11 cellular contexts compared by ENCODE assay signal in the genomic region with DNA sequence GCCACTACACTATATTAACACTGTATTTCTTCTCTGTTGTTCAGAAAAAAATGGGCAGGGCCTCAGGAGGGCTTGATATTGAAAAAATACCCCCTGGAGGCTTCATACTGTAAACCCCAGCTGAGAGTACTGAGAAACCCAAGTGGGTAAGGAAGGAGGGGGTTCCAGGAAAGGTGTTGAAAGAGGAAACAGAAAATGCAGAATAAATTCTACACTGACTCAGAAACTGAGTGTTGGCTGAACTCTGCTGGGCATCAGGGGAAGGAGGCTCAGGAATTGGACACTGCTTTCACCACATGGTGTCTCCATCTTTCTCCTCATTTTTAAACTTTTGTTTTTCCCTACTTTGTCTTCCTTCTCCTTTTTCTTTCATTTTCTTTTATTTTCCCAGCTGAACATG.
A peak's percentile ranks its signal among the peaks of the same experiment; 100 is the strongest.
DNase-seq lines count a peak whose midpoint lies in the region; ATAC-seq, FAIRE-seq and TF ChIP-seq lines count a peak whose summit lies in the region.
"Had no signal": no experiment of that assay in that cellular context is flagged by ENCODE, and none has a peak within 500 bp of the region (broad histone marks: within the 10 kb centered on the region; RNA-seq: fewer than 3 reads in every experiment).

No MANE protein-coding gene starts in this region.

- no peak for FAIRE-seq in urothelium cell line (lab: Jason Lieb, UNC)
- FAIRE-seq: small intestine had no signal

- no peaks in the 10 kb centered on the region for H4K20me1 ChIP-seq in PC-9 (ENCODE audit: insufficient read depth)

- no peak overlapping the region for H3K4me3 Mint-ChIP-seq in MCF 10A (ENCODE audit: unreplicated experiment)
- H3K4me3 Mint-ChIP-seq: CD14-positive monocyte had no signal

- H3K4me1 ChIP-seq in breast epithelium (no peaks in the 10 kb centered on the region), PC-9 (replicated peaks; ENCODE audit: insufficient read depth) (peaks cover 16% of the 10 kb centered on the region)

- CTCF ChIA-PET in MCF 10A (lab: Yijun Ruan, JAX) = interaction anchor here (0.6 to 1.1 kb wide), 5 partner anchors 31 to 510 kb away, joined by 3 to 4 read pairs (median 3); no protein-coding TSS in a partner anchor
- CTCF ChIA-PET in PC-9 (lab: Charles Lee) = interaction anchor here (0.6 kb wide), 1 partner anchor 358 kb away, joined by 3 read pairs; no protein-coding TSS in a partner anchor

- POLR2A ChIA-PET in MCF 10A (lab: Yijun Ruan, JAX) = interaction anchor here (0.5 to 0.9 kb wide), 3 partner anchors 16 to 28 kb away, joined by 3 to 4 read pairs (median 4); no protein-coding TSS in a partner anchor
- POLR2A ChIA-PET in PC-9 (lab: Charles Lee; ENCODE audit: unreplicated experiment) = no interaction called here

- BruUV-seq in MCF 10A (replicated peaks; lab: Mats Ljungman, UMichigan) = no TSS peak
- no TSS peak for BruUV-seq in PC-9 (replicated peaks; lab: Mats Ljungman, UMichigan)

- intact Hi-C loops in MCF 10A (cut with micrococcal nuclease) = no loop called here
- intact Hi-C loops in breast epithelium (cut with DNase I; ENCODE audit: low total_unique reads) = loop anchor here (5.0 kb wide), 1 partner anchor 434 kb away; no protein-coding TSS in a partner anchor
- intact Hi-C loops in PC-9 (cut with micrococcal nuclease; ENCODE audit: unreplicated experiment) = no loop called here

- no peak overlapping the region for H3K4me2 ChIP-seq in PC-9

- H3K27me3 ChIP-seq in breast epithelium (no peaks in the 10 kb centered on the region), PC-9 (ENCODE audit: insufficient read depth, low read depth) (no peaks in the 10 kb centered on the region)

- H3K4me3 ChIP-seq in breast epithelium (no peak overlapping the region), PC-9 (no peak overlapping the region), epithelial cell of proximal tubule (ENCODE audit: low read depth, low read length) (no peak overlapping the region)

- no peaks in the 10 kb centered on the region for H3K36me3 Mint-ChIP-seq in MCF 10A (ENCODE audit: insufficient read depth, unreplicated experiment)

- H3F3A ChIP-seq in PC-9 (ENCODE audit: insufficient read depth, low read depth) = peaks cover 14% of the 10 kb centered on the region; the same call in 1 of the 2 replicates

- TF ChIP-seq POLR2A in breast epithelium (IDR thresholded peaks at IDR 0.05) = no peak

- H3K27ac ChIP-seq in breast epithelium (no peak overlapping the region), PC-9 (0 out of 2 replicates have a peak overlapping the region, but pooled peaks have one; percentile 31)

- H3K9me3 ChIP-seq in breast epithelium (no peaks in the 10 kb centered on the region), PC-9 (ENCODE audit: insufficient read depth, low read depth) (no peaks in the 10 kb centered on the region)

- no peak overlapping the region for H2AFZ ChIP-seq in PC-9

- H3K36me3 ChIP-seq in breast epithelium (no peaks in the 10 kb centered on the region), PC-9 (ENCODE audit: low read depth) (no peaks in the 10 kb centered on the region)

- DNase-seq in MCF 10A (ENCODE audit: unreplicated experiment) = no peak
- DNase-seq in breast epithelium (ENCODE audit: low spot score in 2 of 2) = no peak
- DNase-seq in PC-9 = no peak
- no peak for DNase-seq in epithelial cell of proximal tubule (ENCODE audit: low read depth)
- DNase-seq in urothelium cell line (ENCODE audit: low spot score) = peak; percentile 10
- no peak for DNase-seq in foreskin melanocyte
- DNase-seq in DMS53 (lab: John Stamatoyannopoulos, UW) = no peak
- DNase-seq: NCI-H1436 treated with DMSO at 0.1 percent for 48 hours, small intestine had no signal

- no peak for TF ChIP-seq CTCF in MCF 10A (IDR thresholded peaks at IDR 0.05; ENCODE audit: unreplicated experiment)
- no peak for TF ChIP-seq CTCF in breast epithelium (IDR thresholded peaks at IDR 0.05)
- no peak for TF ChIP-seq CTCF in PC-9 (conservative IDR thresholded peaks at IDR 0.05)
- TF ChIP-seq CTCF in epithelial cell of proximal tubule (conservative IDR thresholded peaks at IDR 0.05; ENCODE audit: low read depth, low read length) = peak; percentile 25

- H3K27ac Mint-ChIP-seq in MCF 10A (ENCODE audit: low read depth, unreplicated experiment) = peak overlapping the region; percentile 11

- no peaks in the 10 kb centered on the region for H3K9me2 ChIP-seq in PC-9 (ENCODE audit: insufficient read depth)

- ATAC-seq in GM18502 (IDR thresholded peaks at IDR 0.05; ENCODE audit: poor library complexity, unreplicated experiment) = no peak

- H3K79me2 ChIP-seq in PC-9 (ENCODE audit: low read depth) = no peaks in the 10 kb centered on the region

- H3K9me3 Mint-ChIP-seq in MCF 10A (ENCODE audit: unreplicated experiment) = no peaks in the 10 kb centered on the region

- no peaks in the 10 kb centered on the region for H3K27me3 Mint-ChIP-seq in MCF 10A (ENCODE audit: insufficient read depth, unreplicated experiment)

- H3K4me1 Mint-ChIP-seq in MCF 10A (ENCODE audit: insufficient read depth, unreplicated experiment) = peaks cover 17% of the 10 kb centered on the region
